ENCODE assay signal across 2 cellular contexts in the genomic region with DNA sequence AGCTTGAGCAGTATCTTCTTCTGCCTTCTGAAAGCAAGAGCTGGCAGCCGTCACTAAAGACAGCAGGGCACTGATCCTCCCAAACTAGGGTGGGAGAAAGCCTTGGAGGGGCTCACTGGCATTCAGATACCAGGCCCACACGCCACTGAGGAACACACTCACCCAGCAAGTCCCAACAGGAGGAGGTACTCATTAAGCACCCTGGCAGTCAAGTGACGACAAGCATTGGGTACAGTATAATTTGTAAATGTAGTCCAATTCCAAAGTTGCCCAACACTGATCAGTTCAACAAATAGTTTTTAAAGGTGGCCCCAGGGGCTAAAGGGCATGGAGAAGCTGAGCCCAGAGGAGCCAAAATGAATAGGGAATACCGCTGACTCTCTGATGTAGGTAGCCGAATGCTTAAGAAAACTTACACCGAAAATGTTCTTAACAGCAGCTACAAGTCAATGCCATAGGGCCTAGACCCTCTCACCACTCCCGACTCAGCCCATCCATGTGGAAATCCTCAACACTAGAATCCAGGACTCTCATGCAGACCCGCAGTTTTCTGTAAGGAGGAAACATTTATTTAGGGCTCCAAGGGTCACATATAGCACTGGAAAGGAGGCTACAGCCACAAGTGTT.
TF ChIP-seq lines count a peak whose summit lies in the region.

No MANE protein-coding gene starts in this region.

TF ChIP-seq in liver, 16 proteins besides CTCF, POLR2A, EP300 and RAD21:
- no peak for TF ChIP-seq GABPA (IDR thresholded peaks at IDR 0.05 in 1 of 2, conservative IDR thresholded peaks at IDR 0.05 in 1 of 2)
- peak; percentile 75 to 80 for TF ChIP-seq RXRA (IDR thresholded peaks at IDR 0.05)
- peak; percentile 72 for TF ChIP-seq SP1 (IDR thresholded peaks at IDR 0.05)
- peak; percentile 61 for TF ChIP-seq TAF1 (conservative IDR thresholded peaks at IDR 0.05)
- TF ChIP-seq HNF4A (conservative IDR thresholded peaks at IDR 0.05), result peak; percentile 82 to 84
- TF ChIP-seq NR2F2 (IDR thresholded peaks at IDR 0.05), result peak; percentile 20
- peak; percentile 37 for TF ChIP-seq YY1 (IDR thresholded peaks at IDR 0.05)
- TF ChIP-seq, protein P1, sequence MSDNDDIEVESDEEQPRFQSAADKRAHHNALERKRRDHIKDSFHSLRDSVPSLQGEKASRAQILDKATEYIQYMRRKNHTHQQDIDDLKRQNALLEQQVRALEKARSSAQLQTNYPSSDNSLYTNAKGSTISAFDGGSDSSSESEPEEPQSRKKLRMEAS (IDR thresholded peaks at IDR 0.05), result peak; percentile 33
- TF ChIP-seq JUND (IDR thresholded peaks at IDR 0.05), result peak in 1 of 2 donors; percentile 38
- no peak for TF ChIP-seq FOXA2 (IDR thresholded peaks at IDR 0.05)
- TF ChIP-seq, protein P2, sequence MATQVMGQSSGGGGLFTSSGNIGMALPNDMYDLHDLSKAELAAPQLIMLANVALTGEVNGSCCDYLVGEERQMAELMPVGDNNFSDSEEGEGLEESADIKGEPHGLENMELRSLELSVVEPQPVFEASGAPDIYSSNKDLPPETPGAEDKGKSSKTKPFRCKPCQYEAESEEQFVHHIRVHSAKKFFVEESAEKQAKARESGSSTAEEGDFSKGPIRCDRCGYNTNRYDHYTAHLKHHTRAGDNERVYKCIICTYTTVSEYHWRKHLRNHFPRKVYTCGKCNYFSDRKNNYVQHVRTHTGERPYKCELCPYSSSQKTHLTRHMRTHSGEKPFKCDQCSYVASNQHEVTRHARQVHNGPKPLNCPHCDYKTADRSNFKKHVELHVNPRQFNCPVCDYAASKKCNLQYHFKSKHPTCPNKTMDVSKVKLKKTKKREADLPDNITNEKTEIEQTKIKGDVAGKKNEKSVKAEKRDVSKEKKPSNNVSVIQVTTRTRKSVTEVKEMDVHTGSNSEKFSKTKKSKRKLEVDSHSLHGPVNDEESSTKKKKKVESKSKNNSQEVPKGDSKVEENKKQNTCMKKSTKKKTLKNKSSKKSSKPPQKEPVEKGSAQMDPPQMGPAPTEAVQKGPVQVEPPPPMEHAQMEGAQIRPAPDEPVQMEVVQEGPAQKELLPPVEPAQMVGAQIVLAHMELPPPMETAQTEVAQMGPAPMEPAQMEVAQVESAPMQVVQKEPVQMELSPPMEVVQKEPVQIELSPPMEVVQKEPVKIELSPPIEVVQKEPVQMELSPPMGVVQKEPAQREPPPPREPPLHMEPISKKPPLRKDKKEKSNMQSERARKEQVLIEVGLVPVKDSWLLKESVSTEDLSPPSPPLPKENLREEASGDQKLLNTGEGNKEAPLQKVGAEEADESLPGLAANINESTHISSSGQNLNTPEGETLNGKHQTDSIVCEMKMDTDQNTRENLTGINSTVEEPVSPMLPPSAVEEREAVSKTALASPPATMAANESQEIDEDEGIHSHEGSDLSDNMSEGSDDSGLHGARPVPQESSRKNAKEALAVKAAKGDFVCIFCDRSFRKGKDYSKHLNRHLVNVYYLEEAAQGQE (IDR thresholded peaks at IDR 0.05), result peak; percentile 59

TF ChIP-seq in HepG2, 621 proteins besides CTCF, POLR2A, EP300 and RAD21:
- no peak for TF ChIP-seq KLF9 (CRISPR knock-in tag; IDR thresholded peaks at IDR 0.05; ENCODE audit: low read depth)
